ENCODE assay signal across 9 cellular contexts in genomic region chr3:180594631-180595348, GRCh38. TPM values are rescaled to one million over a fixed set of nuclear protein-coding genes. Genes with fewer than 3 reads are reported as not detected.
A peak's percentile ranks its signal among the peaks of the same experiment; 100 is the strongest.
DNase-seq lines count a peak whose midpoint lies in the region; ATAC-seq and TF ChIP-seq lines count a peak whose summit lies in the region.
"Had no signal": no experiment of that assay in that cellular context is flagged by ENCODE, and none has a peak within 500 bp of the region (broad histone marks: within the 10 kb centered on the region; RNA-seq: fewer than 3 reads in every experiment).

No MANE protein-coding gene starts in this region.

- no peaks in the 10 kb centered on the region for H3K4me1 Mint-ChIP-seq in activated naive CD8-positive, alpha-beta T cell treated with anti-CD3 and anti-CD28 coated beads, Interleukin-2, amount 50 U/mL, for 24 hours
- H3K4me1 Mint-ChIP-seq: activated naive CD8-positive, alpha-beta T cell treated with anti-CD3 and anti-CD28 coated beads, Interleukin-2, amount 10 ng/mL, durations not matched to agents 7 days and 5 days had no signal

- H3K27me3 Mint-ChIP-seq in activated naive CD8-positive, alpha-beta T cell treated with anti-CD3 and anti-CD28 coated beads, Interleukin-2, amount 50 U/mL, for 24 hours = peaks cover 43% of the 10 kb centered on the region

- no peak for ATAC-seq in heart right ventricle
- no peak for ATAC-seq in Right ventricle myocardium inferior
- peak; percentile 62 for ATAC-seq in HG02973 (IDR thresholded peaks at IDR 0.05; ENCODE audit: unreplicated experiment)
- ATAC-seq in activated naive CD8-positive, alpha-beta T cell treated with anti-CD3 and anti-CD28 coated beads, Interleukin-2, amount 50 U/mL, for 24 hours = no peak

- H3K27ac ChIP-seq in heart right ventricle = no peak overlapping the region
- no peak overlapping the region for H3K27ac ChIP-seq in dorsolateral prefrontal cortex

- intact Hi-C loops in heart right ventricle (cut with DNase I) = loop anchor here in 3 of 10 donors (5.0 to 10.0 kb wide), 3 partner anchors 670 to 782 kb away; no protein-coding TSS in a partner anchor
- intact Hi-C loops in Right ventricle myocardium inferior (cut with DNase I) = loop anchor here (5.0 kb wide), 1 partner anchor 662 kb away; no protein-coding TSS in a partner anchor
- intact Hi-C loops in dorsolateral prefrontal cortex (cut with DNase I) = loop anchor here in 1 of 2 donors (2.0 to 10.0 kb wide), 4 partner anchors 560 to 827 kb away; partner anchors contain the start of gene PEX5L

- H3K36me3 Mint-ChIP-seq in activated naive CD8-positive, alpha-beta T cell treated with anti-CD3 and anti-CD28 coated beads, Interleukin-2, amount 50 U/mL, for 24 hours (ENCODE audit: low read depth) = peaks cover 2% of the 10 kb centered on the region
- H3K36me3 Mint-ChIP-seq: activated naive CD8-positive, alpha-beta T cell treated with anti-CD3 and anti-CD28 coated beads, Interleukin-2, amount 10 ng/mL, durations not matched to agents 7 days and 5 days had no signal

- H3K9me3 ChIP-seq in heart right ventricle = peaks cover 0 to 5% (median 0%) of the 10 kb centered on the region in 11 donors

- H3K27ac Mint-ChIP-seq in activated naive CD8-positive, alpha-beta T cell treated with anti-CD3 and anti-CD28 coated beads, Interleukin-2, amount 50 U/mL, for 24 hours = no peak overlapping the region
- H3K27ac Mint-ChIP-seq: activated naive CD8-positive, alpha-beta T cell treated with anti-CD3 and anti-CD28 coated beads, Interleukin-2, amount 10 ng/mL, durations not matched to agents 7 days and 5 days had no signal

- H3K36me3 ChIP-seq in heart right ventricle = no peaks in the 10 kb centered on the region

- peaks cover 2% of the 10 kb centered on the region for H3K9me3 Mint-ChIP-seq in activated naive CD8-positive, alpha-beta T cell treated with anti-CD3 and anti-CD28 coated beads, Interleukin-2, amount 50 U/mL, for 24 hours
- H3K9me3 Mint-ChIP-seq: activated naive CD8-positive, alpha-beta T cell treated with anti-CD3 and anti-CD28 coated beads, Interleukin-2, amount 10 ng/mL, durations not matched to agents 7 days and 5 days had no signal

- peak in 6 of 9 donors; percentile 13 to 47 (median 22) for TF ChIP-seq CTCF in heart right ventricle (IDR thresholded peaks at IDR 0.05)
- peak in 55 of 56 donors; percentile 42 to 81 (median 64) for TF ChIP-seq CTCF in dorsolateral prefrontal cortex (IDR thresholded peaks at IDR 0.05 in 54 of 56, conservative IDR thresholded peaks at IDR 0.05 in 2 of 56; ENCODE audit: low read depth in 1 of 56, partially characterized antibody in 56 of 56)

- no peak overlapping the region for H3K4me3 Mint-ChIP-seq in activated naive CD8-positive, alpha-beta T cell treated with anti-CD3 and anti-CD28 coated beads, Interleukin-2, amount 50 U/mL, for 24 hours
- H3K4me3 Mint-ChIP-seq: activated naive CD8-positive, alpha-beta T cell treated with anti-CD3 and anti-CD28 coated beads, Interleukin-2, amount 10 ng/mL, durations not matched to agents 7 days and 5 days had no signal

- DNase-seq in heart right ventricle (no peak), Right ventricle myocardium inferior (ENCODE audit: missing footprints) (no peak), NCI-H446 treated with DMSO at 0.1 percent for 48 hours (lab: John Stamatoyannopoulos, UW) (peak; percentile 11), dorsolateral prefrontal cortex (no peak), superior temporal gyrus (ENCODE audit: extremely low spot score) (peak; percentile 87), dedifferentiated amniotic fluid mesenchymal stem cell (ENCODE audit: extremely low spot score) (no peak)
- DNase-seq in activated naive CD8-positive, alpha-beta T cell treated with anti-CD3 and anti-CD28 coated beads, Interleukin-2, amount 50 U/mL, for 24 hours = no peak
- DNase-seq: activated naive CD8-positive, alpha-beta T cell treated with anti-CD3 and anti-CD28 coated beads, Interleukin-2, amount 10 ng/mL, durations not matched to agents 7 days and 5 days had no signal

- H3K27me3 ChIP-seq in heart right ventricle (peaks cover 0 to 52% (median 14%) of the 10 kb centered on the region in 7 donors), dorsolateral prefrontal cortex (no peaks in the 10 kb centered on the region)

- no peaks in the 10 kb centered on the region for H3K4me1 ChIP-seq in heart right ventricle

- H3K4me3 ChIP-seq in heart right ventricle (no peak overlapping the region), dorsolateral prefrontal cortex (no peak overlapping the region)

RNA-seq across cellular contexts. Expression of gene TTC14, which starts 7.2 kb away (rescaled TPM):
- 10 to 100 TPM in 8 of 10 donors, 1 to 10 TPM in 2; 8.2 to 19.5 (median 11.3) TPM for total RNA-seq in heart right ventricle
- 10 to 100 TPM in 1 of 2 donors, 1 to 10 TPM in 1; 6.3 to 23.3 TPM for polyA plus RNA-seq in heart right ventricle
- 13.4 TPM for total RNA-seq in Right ventricle myocardium inferior
- total RNA-seq in dorsolateral prefrontal cortex = 100 to 1,000 TPM in 8 of 120 experiments, 10 to 100 TPM in 112; 57.7 to 121 (median 79.4) TPM

Comparison
In these comparisons a context has a peak if more than half of its experiments do, and no peak if none do; other contexts are left out.
1. DNase-seq: peak in NCI-H446 treated with DMSO at 0.1 percent for 48 hours (single experiment) and superior temporal gyrus (single experiment); none in heart right ventricle (0 of 2), Right ventricle myocardium inferior (single experiment), dorsolateral prefrontal cortex (0 of 10), dedifferentiated amniotic fluid mesenchymal stem cell (single experiment) and activated naive CD8-positive, alpha-beta T cell treated with anti-CD3 and anti-CD28 coated beads, Interleukin-2, amount 50 U/mL, for 24 hours (single experiment).